24 cellular contexts compared by ENCODE assay signal in genomic region chr15:99145005-99145404, GRCh38. TPM values are rescaled to one million over a fixed set of nuclear protein-coding genes. Genes with fewer than 3 reads are reported as not detected.
DNase-seq lines count a peak whose midpoint lies in the region; ATAC-seq and TF ChIP-seq lines count a peak whose summit lies in the region.
"Had no signal": no experiment of that assay in that cellular context is flagged by ENCODE, and none has a peak within 500 bp of the region (broad histone marks: within the 10 kb centered on the region; RNA-seq: fewer than 3 reads in every experiment).

No MANE protein-coding gene starts in this region.

- no peaks in the 10 kb centered on the region for H3K79me2 ChIP-seq in mesendoderm (ENCODE audit: control insufficient read depth, insufficient read depth, low read length)

- H3K4me2 ChIP-seq in mesendoderm (ENCODE audit: low read length) = no peak overlapping the region
- H3K4me2 ChIP-seq: BLaER1 treated with 17β-estradiol and CSF1 and Interleukin-3, amounts not matched to agents 10 nM and 100 nM; SK-N-SH had no signal

- POLR2A ChIA-PET in CD4-positive, alpha-beta T cell (lab: Charles Lee) = no interaction called here

- 91 to 93% methylated on average over 8 to 9 of the region's 10 CpGs for WGBS in endodermal cell (ENCODE audit: insufficient coverage in 1 of 2, insufficient read length in 1 of 2), 2 experiments
- no CpG with 5 or more reads among the region's 10 CpGs for WGBS in mesendoderm (ENCODE audit: extremely low coverage, insufficient coverage, low lambda C conversion rate)
- 56 to 79% (median 56%) methylated on average over 10 of the region's 10 CpGs for WGBS in psoas muscle, 3 donors

- no peak overlapping the region for H3K4me3 Mint-ChIP-seq in endodermal cell
- H3K4me3 Mint-ChIP-seq in CD4-positive, alpha-beta T cell = no peak overlapping the region
- H3K4me3 Mint-ChIP-seq: CD4-positive, alpha-beta memory T cell had no signal

- no peak overlapping the region for H2BK120ac ChIP-seq in mesendoderm (ENCODE audit: low read depth, low read length)

- no peak overlapping the region for H2BK15ac ChIP-seq in mesendoderm (replicated peaks; ENCODE audit: low read depth)

- no peak overlapping the region for H3K27ac ChIP-seq in endodermal cell (ENCODE audit: low read depth, low read length)
- no peak overlapping the region for H3K27ac ChIP-seq in mesendoderm (ENCODE audit: low read depth, low read length)
- H3K27ac ChIP-seq in psoas muscle = peak overlapping the region; percentile 76
- H3K27ac ChIP-seq in tibial artery = peak overlapping the region; percentile 73 to 84
- no peak overlapping the region for H3K27ac ChIP-seq in CD4-positive, alpha-beta T cell (ENCODE audit: low read depth, low read length)
- H3K27ac ChIP-seq: BLaER1 treated with 17β-estradiol and CSF1 and Interleukin-3, amounts not matched to agents 10 nM and 100 nM; HL-60 had no signal

- no peak for TF ChIP-seq CTCF in endodermal cell (conservative IDR thresholded peaks at IDR 0.05)
- no peak for TF ChIP-seq CTCF in psoas muscle (IDR thresholded peaks at IDR 0.05)
- no peak for TF ChIP-seq CTCF in tibial artery (IDR thresholded peaks at IDR 0.05)
- no peak for TF ChIP-seq CTCF in CD4-positive, alpha-beta T cell (IDR thresholded peaks at IDR 0.05)

- no peak overlapping the region for H2AK5ac ChIP-seq in mesendoderm (ENCODE audit: low read length)

- H3K27me3 Mint-ChIP-seq in endodermal cell (ENCODE audit: insufficient read depth) = no peaks in the 10 kb centered on the region
- H3K27me3 Mint-ChIP-seq in CD4-positive, alpha-beta T cell = no peaks in the 10 kb centered on the region
- H3K27me3 Mint-ChIP-seq: CD4-positive, alpha-beta memory T cell had no signal

- no peak overlapping the region for H3K18ac ChIP-seq in mesendoderm (ENCODE audit: low read length)

- intact Hi-C loops in psoas muscle (cut with DNase I) (no loop called here), tibial artery (cut with DNase I; ENCODE audit: low total_unique reads) (no loop called here)
- intact Hi-C loops in CD4-positive, alpha-beta T cell (cut with DNase I, micrococcal nuclease) = no loop called here

- no peak overlapping the region for H3K23ac ChIP-seq in mesendoderm (ENCODE audit: low read length)

- peak overlapping the region; percentile 22 for H3K56ac ChIP-seq in mesendoderm (ENCODE audit: low read length)

- CTCF ChIA-PET in CD4-positive, alpha-beta T cell (lab: Charles Lee) = no interaction called here

- H4K5ac ChIP-seq in mesendoderm (ENCODE audit: low read length) = no peak overlapping the region

- H3K9ac ChIP-seq in endodermal cell (ENCODE audit: extremely low read depth, low read length, poor library complexity, severe bottlenecking) (no peak overlapping the region), mesendoderm (ENCODE audit: low read length) (no peak overlapping the region)
- H3K9ac ChIP-seq: BLaER1 treated with 17β-estradiol and CSF1 and Interleukin-3, amounts not matched to agents 10 nM and 100 nM; GM23248; SK-N-SH had no signal

- no peak for ATAC-seq in psoas muscle
- no peak for ATAC-seq in CD4-positive, alpha-beta T cell (ENCODE audit: poor library complexity)
- no peak for ATAC-seq in HG03175 (IDR thresholded peaks at IDR 0.05; ENCODE audit: unreplicated experiment)
- ATAC-seq: PC-3 had no signal

- H3K4me3 ChIP-seq in endodermal cell (ENCODE audit: low read length) (no peak overlapping the region), mesendoderm (ENCODE audit: low read length) (no peak overlapping the region), psoas muscle (no peak overlapping the region), tibial artery (no peak overlapping the region)
- H3K4me3 ChIP-seq: BLaER1 treated with 17β-estradiol and CSF1 and Interleukin-3, amounts not matched to agents 10 nM and 100 nM; GM23248 had no signal

- H3K9me3 Mint-ChIP-seq in endodermal cell = no peaks in the 10 kb centered on the region
- no peaks in the 10 kb centered on the region for H3K9me3 Mint-ChIP-seq in CD4-positive, alpha-beta T cell
- H3K9me3 Mint-ChIP-seq: CD4-positive, alpha-beta memory T cell had no signal

- H3K4me1 ChIP-seq in endodermal cell (ENCODE audit: control insufficient read depth, insufficient read depth, low read length) (peaks cover 22% of the 10 kb centered on the region), mesendoderm (ENCODE audit: control insufficient read depth, low read depth, low read length) (peaks cover 19% of the 10 kb centered on the region), psoas muscle (peaks cover 44% of the 10 kb centered on the region), tibial artery (peaks cover 0 to 38% (median 28%) of the 10 kb centered on the region in 4 donors)
- H3K4me1 ChIP-seq: BLaER1 treated with 17β-estradiol and CSF1 and Interleukin-3, amounts not matched to agents 10 nM and 100 nM had no signal

- DNase-seq in endodermal cell (peak; percentile 43), mesendoderm (no peak), psoas muscle (no peak), tibial artery (no peak), SKM-1 treated with dmso at 0.1 percent for 144 hours (lab: John Stamatoyannopoulos, UW; ENCODE audit: unreplicated experiment) (no peak)
- DNase-seq in CD4-positive, alpha-beta T cell = no peak
- DNase-seq: AML-193; CD4-positive, alpha-beta memory T cell; COR-L47; DMS53; GM23248; H7; NCI-H1105; NCI-H146; NCI-H1930; NCI-H2107; NCI-H524 treated with DMSO at 0.1 percent for 48 hours; NCI-H82; NK-92 treated with Interleukin-12 subunit alpha and Interleukin-12 subunit beta, amount 100 ng/mL, for 24 hours; PC-3; SK-N-SH had no signal

- H3K9me3 ChIP-seq in endodermal cell (ENCODE audit: control insufficient read depth, low read length) (no peaks in the 10 kb centered on the region), psoas muscle (no peaks in the 10 kb centered on the region), tibial artery (no peaks in the 10 kb centered on the region)
- H3K9me3 ChIP-seq in CD4-positive, alpha-beta T cell (ENCODE audit: control insufficient read depth, low read length) = no peaks in the 10 kb centered on the region
- H3K9me3 ChIP-seq: BLaER1 treated with 17β-estradiol and CSF1 and Interleukin-3, amounts not matched to agents 10 nM and 100 nM; SK-N-SH had no signal

- peaks cover 14% of the 10 kb centered on the region for H3K36me3 Mint-ChIP-seq in endodermal cell (ENCODE audit: low read depth)
- no peaks in the 10 kb centered on the region for H3K36me3 Mint-ChIP-seq in CD4-positive, alpha-beta T cell (ENCODE audit: low read depth)
- H3K36me3 Mint-ChIP-seq: CD4-positive, alpha-beta memory T cell had no signal

- no peak overlapping the region for H3K4ac ChIP-seq in mesendoderm (ENCODE audit: low read depth, low read length)

- H3K27me3 ChIP-seq in endodermal cell (ENCODE audit: control insufficient read depth, insufficient read depth, low read length, poor library complexity, severe bottlenecking) (no peaks in the 10 kb centered on the region), mesendoderm (ENCODE audit: insufficient read depth, low read length, poor library complexity) (no peaks in the 10 kb centered on the region), psoas muscle (ENCODE audit: insufficient read depth in 3 of 3, low read length in 2 of 3) (no peaks in the 10 kb centered on the region), tibial artery (no peaks in the 10 kb centered on the region)
- H3K27me3 ChIP-seq in CD4-positive, alpha-beta T cell (ENCODE audit: control insufficient read depth, insufficient read depth, low read length) = no peaks in the 10 kb centered on the region
- H3K27me3 ChIP-seq: BLaER1 treated with 17β-estradiol and CSF1 and Interleukin-3, amounts not matched to agents 10 nM and 100 nM had no signal

- H3K36me3 ChIP-seq in endodermal cell (ENCODE audit: control insufficient read depth, insufficient read depth, low read length) (peaks cover 10% of the 10 kb centered on the region), mesendoderm (ENCODE audit: control insufficient read depth, insufficient read depth, low read length) (peaks cover 2% of the 10 kb centered on the region), psoas muscle (ENCODE audit: insufficient read depth in 1 of 2, low read depth in 1 of 2) (no peaks in the 10 kb centered on the region), tibial artery (peaks cover 0 to 8% (median 0%) of the 10 kb centered on the region in 3 donors)
- H3K36me3 ChIP-seq: BLaER1 treated with 17β-estradiol and CSF1 and Interleukin-3, amounts not matched to agents 10 nM and 100 nM had no signal

- H3K4me1 Mint-ChIP-seq in endodermal cell = peaks cover 64% of the 10 kb centered on the region
- no peaks in the 10 kb centered on the region for H3K4me1 Mint-ChIP-seq in CD4-positive, alpha-beta T cell (ENCODE audit: low read depth)
- H3K4me1 Mint-ChIP-seq: CD4-positive, alpha-beta memory T cell had no signal

- no peak overlapping the region for H2BK5ac ChIP-seq in mesendoderm (ENCODE audit: low read length)

- H3K27ac Mint-ChIP-seq in endodermal cell = no peak overlapping the region
- H3K27ac Mint-ChIP-seq in CD4-positive, alpha-beta T cell = no peak overlapping the region
- H3K27ac Mint-ChIP-seq: CD4-positive, alpha-beta memory T cell had no signal

- no peaks in the 10 kb centered on the region for H3K79me1 ChIP-seq in mesendoderm (ENCODE audit: low read length)

- no peak overlapping the region for H4K8ac ChIP-seq in mesendoderm (ENCODE audit: low read depth, low read length)

RNA-seq across cellular contexts. Expression of gene SYNM, which starts 40.1 kb away (rescaled TPM):
- total RNA-seq in endodermal cell (10 to 100 TPM in 1 of 2 donors, 1 to 10 TPM in 1; 2.3 to 12.5 TPM), psoas muscle (100 to 1,000 TPM; 288 to 380 (median 349) TPM)
- 2.0 TPM for polyA plus RNA-seq in endodermal cell (2013, experiment 1 of 2)
- polyA plus RNA-seq in endodermal cell (2013, experiment 2 of 2) = 2.5 TPM
- polyA plus RNA-seq in mesendoderm (2013, experiment 1 of 2) = 1.8 TPM
- polyA plus RNA-seq in mesendoderm (2013, experiment 2 of 2) = 1.8 TPM
- polyA plus RNA-seq in psoas muscle = 100 to 1,000 TPM in 2 of 3 donors, 10 to 100 TPM in 1; 77.5 to 291 (median 121) TPM
- total RNA-seq in CD4-positive, alpha-beta T cell = under 1 TPM; 0.11 TPM

Comparison
In these comparisons a context has a peak if more than half of its experiments do, and no peak if none do; other contexts are left out.
1. H3K27ac ChIP-seq: peak in psoas muscle (single experiment) and tibial artery (2 of 2); none in endodermal cell (single experiment), mesendoderm (single experiment) and CD4-positive, alpha-beta T cell (single experiment).
2. RNA of gene SYNM, which starts 40.1 kb away (total RNA-seq): 288 to 380 TPM in psoas muscle; 2.3 to 12.5 TPM in endodermal cell and 0.11 TPM in CD4-positive, alpha-beta T cell; every median in the first group is over 10 times any median in the second.